Comparison of ENCODE assay signal across 8 cellular contexts in the genomic region with DNA sequence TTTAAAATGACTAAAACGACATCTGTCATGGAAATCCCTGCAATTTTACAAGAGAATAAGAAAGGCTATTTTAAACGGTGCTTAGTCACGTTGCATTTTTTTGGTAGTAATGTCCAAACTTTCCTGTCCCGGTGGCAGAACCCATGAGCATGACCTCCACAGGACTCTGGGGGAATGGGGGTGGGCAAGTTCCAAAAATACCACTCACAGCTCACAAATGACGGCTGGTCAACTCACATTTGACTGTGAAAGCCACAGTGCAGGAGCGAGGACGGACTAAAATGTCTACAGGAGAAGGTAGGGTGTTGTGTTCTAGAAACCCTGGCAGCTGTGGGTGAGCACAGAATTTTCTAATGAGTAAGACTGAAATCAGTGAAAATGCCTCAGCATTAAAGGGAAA.
DNase-seq lines count a peak whose midpoint lies in the region; ATAC-seq and TF ChIP-seq lines count a peak whose summit lies in the region.
"Not testable (repeated sequence)": the region's sequence is repeated elsewhere in the genome, so short reads cannot be mapped to it uniquely, and the experiment has no call there.

No MANE protein-coding gene starts in this region.

- TF ChIP-seq POLR2A in NB4 (IDR thresholded peaks at IDR 0.05; ENCODE audit: extremely low read depth, insufficient read length): not testable (repeated sequence)

- not testable (repeated sequence) for H3K9me3 ChIP-seq in AG04450 (ENCODE audit: control insufficient read depth, insufficient read depth, low read length); psoas muscle

- not testable (repeated sequence) for H3K4me1 Mint-ChIP-seq in effector memory CD8-positive, alpha-beta T cell (ENCODE audit: low read depth in 2 of 2)

- CTCF ChIA-PET in AG04450 (lab: Charles Lee): not testable (repeated sequence)

- H3K4me3 ChIP-seq in AG04450 (ENCODE audit: low read depth, low read length) (0 out of 2 replicates have a peak overlapping the region, but pooled peaks have one; percentile 17), NB4 (ENCODE audit: low read depth, low read length) (peak overlapping the region; percentile 34), psoas muscle (peak overlapping the region; percentile 42)

- DNase-seq in AG04450 (ENCODE audit: low read depth, low spot score); NB4 (ENCODE audit: low read depth); effector memory CD8-positive, alpha-beta T cell; psoas muscle: not testable (repeated sequence)
- peak; percentile 67 for DNase-seq in activated CD8-positive, alpha-beta memory T cell treated with anti-CD3 and anti-CD28 coated beads for 24 hours

- POLR2A ChIA-PET in AG04450 (lab: Yijun Ruan, JAX): not testable (repeated sequence)

- not testable (repeated sequence) for H3K27ac Mint-ChIP-seq in effector memory CD8-positive, alpha-beta T cell

- not testable (repeated sequence) for H3K9me3 Mint-ChIP-seq in effector memory CD8-positive, alpha-beta T cell

- not testable (repeated sequence) for H3K27ac ChIP-seq in AG04450 (ENCODE audit: low read depth, low read length); psoas muscle

- H3K4me3 Mint-ChIP-seq in effector memory CD8-positive, alpha-beta T cell: peak overlapping the region; percentile 25 to 48

- TF ChIP-seq CTCF in AG04450 (IDR thresholded peaks at IDR 0.05; ENCODE audit: low read depth, low read length); NB4 (IDR thresholded peaks at IDR 0.05; ENCODE audit: low read depth, low read length); psoas muscle (IDR thresholded peaks at IDR 0.05): not testable (repeated sequence)

- H3K27me3 ChIP-seq in AG04450 (ENCODE audit: control insufficient read depth, insufficient read depth, low read length); psoas muscle (ENCODE audit: insufficient read depth in 3 of 3, low read length in 2 of 3): not testable (repeated sequence)

- ATAC-seq in GM19035 (IDR thresholded peaks at IDR 0.05; ENCODE audit: unreplicated experiment): peak; percentile 69
- peak; percentile 52 for ATAC-seq in GM21825 (IDR thresholded peaks at IDR 0.05; ENCODE audit: unreplicated experiment)
- peak; percentile 71 for ATAC-seq in HG03039 (IDR thresholded peaks at IDR 0.05; ENCODE audit: unreplicated experiment)
- ATAC-seq in effector memory CD8-positive, alpha-beta T cell (replicated peaks): not testable (repeated sequence)
- ATAC-seq in psoas muscle: peak; percentile 53 to 62 (median 57)

- intact Hi-C loops in psoas muscle (cut with DNase I): loop anchor here in 1 of 2 donors (10.0 kb wide), 1 partner anchor 337 kb away; no protein-coding TSS in a partner anchor

- not testable (repeated sequence) for H3K36me3 ChIP-seq in psoas muscle (ENCODE audit: insufficient read depth in 1 of 2, low read depth in 1 of 2)

- H3K36me3 Mint-ChIP-seq in effector memory CD8-positive, alpha-beta T cell (ENCODE audit: insufficient read depth): not testable (repeated sequence)

- 18 to 27% (median 20%) methylated on average over 4 to 6 of the region's 7 CpGs for WGBS in psoas muscle, 3 donors

- H3K4me1 ChIP-seq in psoas muscle: not testable (repeated sequence)

- not testable (repeated sequence) for H3K27me3 Mint-ChIP-seq in effector memory CD8-positive, alpha-beta T cell
